16 cellular contexts compared by ENCODE assay signal in the genomic region with DNA sequence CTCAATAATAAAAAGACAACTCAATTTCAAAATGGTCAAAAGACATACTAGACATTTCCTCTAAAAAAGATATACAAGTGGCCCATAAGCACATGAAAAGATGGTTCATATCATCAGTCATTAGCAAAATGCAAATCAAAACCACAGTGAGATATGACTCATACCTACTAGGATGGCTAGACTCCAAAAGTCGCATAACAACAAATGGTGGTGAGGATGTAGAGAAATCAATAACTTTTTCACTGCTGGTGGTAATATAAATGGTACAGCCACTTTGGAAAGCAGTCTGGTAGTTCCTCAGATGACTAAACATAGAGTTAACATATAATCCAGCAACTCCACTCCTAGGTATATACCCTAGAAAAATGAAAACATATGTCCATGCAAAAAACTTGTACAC.
DNase-seq lines count a peak whose midpoint lies in the region; ATAC-seq and TF ChIP-seq lines count a peak whose summit lies in the region.
"Had no signal": no experiment of that assay in that cellular context is flagged by ENCODE, and none has a peak within 500 bp of the region (broad histone marks: within the 10 kb centered on the region; RNA-seq: fewer than 3 reads in every experiment).

No MANE protein-coding gene starts in this region.

- H3K27ac Mint-ChIP-seq in Calu3 (ENCODE audit: unreplicated experiment): no peak overlapping the region
- H3K27ac Mint-ChIP-seq: brain had no signal

- CTCF ChIA-PET in Calu3 (lab: Charles Lee): no interaction called here

- no peak overlapping the region for H3K4me3 Mint-ChIP-seq in Calu3 (ENCODE audit: low read depth, unreplicated experiment)
- H3K4me3 Mint-ChIP-seq: brain had no signal

- ATAC-seq in GM21381 (IDR thresholded peaks at IDR 0.05; ENCODE audit: unreplicated experiment): peak; percentile 72
- ATAC-seq in HG03097 (IDR thresholded peaks at IDR 0.05; ENCODE audit: low FRiP score, unreplicated experiment): peak; percentile 95
- no peak for ATAC-seq in HG02885 (IDR thresholded peaks at IDR 0.05; ENCODE audit: poor library complexity, unreplicated experiment)

- no peaks in the 10 kb centered on the region for H3K27me3 ChIP-seq in esophagus squamous epithelium
- H3K27me3 ChIP-seq: thyroid gland had no signal

- H3K9me3 Mint-ChIP-seq in Calu3 (ENCODE audit: low read depth, unreplicated experiment): peaks cover 11% of the 10 kb centered on the region

- TF ChIP-seq CTCF in Calu3 (IDR thresholded peaks at IDR 0.05; ENCODE audit: unreplicated experiment) (no peak), esophagus squamous epithelium (IDR thresholded peaks at IDR 0.05) (no peak)

- intact Hi-C loops in Calu3 (cut with micrococcal nuclease; ENCODE audit: unreplicated experiment): no loop called here
- intact Hi-C loops in esophagus squamous epithelium (cut with DNase I): no loop called here

- no peaks in the 10 kb centered on the region for H3K36me3 Mint-ChIP-seq in Calu3 (ENCODE audit: insufficient read depth, unreplicated experiment)
- H3K36me3 Mint-ChIP-seq: brain had no signal

- H3K4me3 ChIP-seq in esophagus squamous epithelium: no peak overlapping the region
- H3K4me3 ChIP-seq: thyroid gland had no signal

- 35 to 56% methylated on average over 1 of the region's 1 CpG for WGBS in esophagus squamous epithelium, 2 donors

- peaks cover 10% of the 10 kb centered on the region for H3K4me1 Mint-ChIP-seq in Calu3 (ENCODE audit: low read depth, unreplicated experiment)
- H3K4me1 Mint-ChIP-seq: brain had no signal

- H3K36me3 ChIP-seq in esophagus squamous epithelium: no peaks in the 10 kb centered on the region
- H3K36me3 ChIP-seq: thyroid gland had no signal

- no peak overlapping the region for H3K27ac ChIP-seq in esophagus squamous epithelium
- H3K27ac ChIP-seq: thyroid gland had no signal

- no peaks in the 10 kb centered on the region for H3K9me3 ChIP-seq in esophagus squamous epithelium
- H3K9me3 ChIP-seq: thyroid gland had no signal

- no peaks in the 10 kb centered on the region for H3K27me3 Mint-ChIP-seq in Calu3 (ENCODE audit: unreplicated experiment)
- H3K27me3 Mint-ChIP-seq: brain had no signal

- TF ChIP-seq POLR2A in esophagus squamous epithelium (IDR thresholded peaks at IDR 0.05): no peak

- H3K4me1 ChIP-seq in esophagus squamous epithelium: no peaks in the 10 kb centered on the region
- H3K4me1 ChIP-seq: thyroid gland had no signal

- peak; percentile 14 for DNase-seq in Calu3
- peak; percentile 33 for DNase-seq in RKO (ENCODE audit: low spot score)
- DNase-seq in esophagus squamous epithelium (lab: John Stamatoyannopoulos, UW): no peak
- DNase-seq in NCI-H510A treated with DMSO at 0.1 percent for 48 hours (lab: John Stamatoyannopoulos, UW): no peak
- no peak for DNase-seq in activated CD4-positive, alpha-beta T cell treated with anti-CD3 and anti-CD28 coated beads for 48 hours
- DNase-seq: activated CD4-positive, alpha-beta T cell treated with anti-CD3 and anti-CD28 coated beads, Interleukin-2, amount 50 U/mL, for 1 hour; head of caudate nucleus; NCI-H1105; NCI-H524 treated with DMSO at 0.1 percent for 48 hours; posterior cingulate gyrus; stimulated activated CD4-positive, alpha-beta T cell treated with anti-CD3 and anti-CD28 coated beads, Interleukin-15, amount 100 ng/mL, for 24 hours; thyroid gland had no signal

- BruUV-seq in Calu3 (replicated peaks; lab: Mats Ljungman, UMichigan): no TSS peak

Comparison
In these comparisons a context has a peak if more than half of its experiments do, and no peak if none do; other contexts are left out.
1. DNase-seq: peak in Calu3 (single experiment) and RKO (single experiment); none in esophagus squamous epithelium (single experiment), NCI-H510A treated with DMSO at 0.1 percent for 48 hours (single experiment) and activated CD4-positive, alpha-beta T cell treated with anti-CD3 and anti-CD28 coated beads for 48 hours (single experiment).